ENCODE assay signal across 1 cellular context in genomic region chr3:195549931-195550519, GRCh38.
TF ChIP-seq lines count a peak whose summit lies in the region.

No MANE protein-coding gene starts in this region.

TF ChIP-seq in K562, 482 proteins besides CTCF, POLR2A, EP300 and RAD21 (continued from another document):
- no peak for TF ChIP-seq ZNF407 (IDR thresholded peaks at IDR 0.05; ENCODE audit: low read depth)
- TF ChIP-seq, protein P1, sequence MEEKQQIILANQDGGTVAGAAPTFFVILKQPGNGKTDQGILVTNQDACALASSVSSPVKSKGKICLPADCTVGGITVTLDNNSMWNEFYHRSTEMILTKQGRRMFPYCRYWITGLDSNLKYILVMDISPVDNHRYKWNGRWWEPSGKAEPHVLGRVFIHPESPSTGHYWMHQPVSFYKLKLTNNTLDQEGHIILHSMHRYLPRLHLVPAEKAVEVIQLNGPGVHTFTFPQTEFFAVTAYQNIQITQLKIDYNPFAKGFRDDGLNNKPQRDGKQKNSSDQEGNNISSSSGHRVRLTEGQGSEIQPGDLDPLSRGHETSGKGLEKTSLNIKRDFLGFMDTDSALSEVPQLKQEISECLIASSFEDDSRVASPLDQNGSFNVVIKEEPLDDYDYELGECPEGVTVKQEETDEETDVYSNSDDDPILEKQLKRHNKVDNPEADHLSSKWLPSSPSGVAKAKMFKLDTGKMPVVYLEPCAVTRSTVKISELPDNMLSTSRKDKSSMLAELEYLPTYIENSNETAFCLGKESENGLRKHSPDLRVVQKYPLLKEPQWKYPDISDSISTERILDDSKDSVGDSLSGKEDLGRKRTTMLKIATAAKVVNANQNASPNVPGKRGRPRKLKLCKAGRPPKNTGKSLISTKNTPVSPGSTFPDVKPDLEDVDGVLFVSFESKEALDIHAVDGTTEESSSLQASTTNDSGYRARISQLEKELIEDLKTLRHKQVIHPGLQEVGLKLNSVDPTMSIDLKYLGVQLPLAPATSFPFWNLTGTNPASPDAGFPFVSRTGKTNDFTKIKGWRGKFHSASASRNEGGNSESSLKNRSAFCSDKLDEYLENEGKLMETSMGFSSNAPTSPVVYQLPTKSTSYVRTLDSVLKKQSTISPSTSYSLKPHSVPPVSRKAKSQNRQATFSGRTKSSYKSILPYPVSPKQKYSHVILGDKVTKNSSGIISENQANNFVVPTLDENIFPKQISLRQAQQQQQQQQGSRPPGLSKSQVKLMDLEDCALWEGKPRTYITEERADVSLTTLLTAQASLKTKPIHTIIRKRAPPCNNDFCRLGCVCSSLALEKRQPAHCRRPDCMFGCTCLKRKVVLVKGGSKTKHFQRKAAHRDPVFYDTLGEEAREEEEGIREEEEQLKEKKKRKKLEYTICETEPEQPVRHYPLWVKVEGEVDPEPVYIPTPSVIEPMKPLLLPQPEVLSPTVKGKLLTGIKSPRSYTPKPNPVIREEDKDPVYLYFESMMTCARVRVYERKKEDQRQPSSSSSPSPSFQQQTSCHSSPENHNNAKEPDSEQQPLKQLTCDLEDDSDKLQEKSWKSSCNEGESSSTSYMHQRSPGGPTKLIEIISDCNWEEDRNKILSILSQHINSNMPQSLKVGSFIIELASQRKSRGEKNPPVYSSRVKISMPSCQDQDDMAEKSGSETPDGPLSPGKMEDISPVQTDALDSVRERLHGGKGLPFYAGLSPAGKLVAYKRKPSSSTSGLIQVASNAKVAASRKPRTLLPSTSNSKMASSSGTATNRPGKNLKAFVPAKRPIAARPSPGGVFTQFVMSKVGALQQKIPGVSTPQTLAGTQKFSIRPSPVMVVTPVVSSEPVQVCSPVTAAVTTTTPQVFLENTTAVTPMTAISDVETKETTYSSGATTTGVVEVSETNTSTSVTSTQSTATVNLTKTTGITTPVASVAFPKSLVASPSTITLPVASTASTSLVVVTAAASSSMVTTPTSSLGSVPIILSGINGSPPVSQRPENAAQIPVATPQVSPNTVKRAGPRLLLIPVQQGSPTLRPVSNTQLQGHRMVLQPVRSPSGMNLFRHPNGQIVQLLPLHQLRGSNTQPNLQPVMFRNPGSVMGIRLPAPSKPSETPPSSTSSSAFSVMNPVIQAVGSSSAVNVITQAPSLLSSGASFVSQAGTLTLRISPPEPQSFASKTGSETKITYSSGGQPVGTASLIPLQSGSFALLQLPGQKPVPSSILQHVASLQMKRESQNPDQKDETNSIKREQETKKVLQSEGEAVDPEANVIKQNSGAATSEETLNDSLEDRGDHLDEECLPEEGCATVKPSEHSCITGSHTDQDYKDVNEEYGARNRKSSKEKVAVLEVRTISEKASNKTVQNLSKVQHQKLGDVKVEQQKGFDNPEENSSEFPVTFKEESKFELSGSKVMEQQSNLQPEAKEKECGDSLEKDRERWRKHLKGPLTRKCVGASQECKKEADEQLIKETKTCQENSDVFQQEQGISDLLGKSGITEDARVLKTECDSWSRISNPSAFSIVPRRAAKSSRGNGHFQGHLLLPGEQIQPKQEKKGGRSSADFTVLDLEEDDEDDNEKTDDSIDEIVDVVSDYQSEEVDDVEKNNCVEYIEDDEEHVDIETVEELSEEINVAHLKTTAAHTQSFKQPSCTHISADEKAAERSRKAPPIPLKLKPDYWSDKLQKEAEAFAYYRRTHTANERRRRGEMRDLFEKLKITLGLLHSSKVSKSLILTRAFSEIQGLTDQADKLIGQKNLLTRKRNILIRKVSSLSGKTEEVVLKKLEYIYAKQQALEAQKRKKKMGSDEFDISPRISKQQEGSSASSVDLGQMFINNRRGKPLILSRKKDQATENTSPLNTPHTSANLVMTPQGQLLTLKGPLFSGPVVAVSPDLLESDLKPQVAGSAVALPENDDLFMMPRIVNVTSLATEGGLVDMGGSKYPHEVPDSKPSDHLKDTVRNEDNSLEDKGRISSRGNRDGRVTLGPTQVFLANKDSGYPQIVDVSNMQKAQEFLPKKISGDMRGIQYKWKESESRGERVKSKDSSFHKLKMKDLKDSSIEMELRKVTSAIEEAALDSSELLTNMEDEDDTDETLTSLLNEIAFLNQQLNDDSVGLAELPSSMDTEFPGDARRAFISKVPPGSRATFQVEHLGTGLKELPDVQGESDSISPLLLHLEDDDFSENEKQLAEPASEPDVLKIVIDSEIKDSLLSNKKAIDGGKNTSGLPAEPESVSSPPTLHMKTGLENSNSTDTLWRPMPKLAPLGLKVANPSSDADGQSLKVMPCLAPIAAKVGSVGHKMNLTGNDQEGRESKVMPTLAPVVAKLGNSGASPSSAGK (IDR thresholded peaks at IDR 0.05), result 0 out of 2 replicates have a peak, but pooled peaks have one; percentile 13
